Comparison of ENCODE assay signal across 17 cellular contexts in the genomic region with DNA sequence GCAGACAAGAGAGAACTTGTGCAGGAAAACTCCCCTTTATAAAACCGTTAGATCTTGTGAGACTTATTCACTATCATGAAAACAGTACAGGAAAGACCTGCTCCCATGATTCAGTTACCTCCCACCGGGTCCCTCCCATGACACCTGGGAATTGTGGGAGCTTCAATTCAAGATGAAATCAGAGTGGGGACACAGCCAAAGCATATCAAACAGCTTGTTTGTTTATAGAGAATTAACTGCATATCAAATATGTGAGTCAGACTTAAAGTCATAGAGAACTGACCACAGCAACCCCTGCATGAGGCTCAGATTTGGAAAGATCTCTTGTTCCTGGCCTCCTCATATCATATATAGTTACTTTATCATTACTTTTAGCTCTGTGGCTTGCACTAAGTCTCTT. TPM values are rescaled to one million over a fixed set of nuclear protein-coding genes. Genes with fewer than 3 reads are reported as not detected.
DNase-seq lines count a peak whose midpoint lies in the region; ATAC-seq, FAIRE-seq and TF ChIP-seq lines count a peak whose summit lies in the region.
"Had no signal": no experiment of that assay in that cellular context is flagged by ENCODE, and none has a peak within 500 bp of the region (broad histone marks: within the 10 kb centered on the region; RNA-seq: fewer than 3 reads in every experiment).

No MANE protein-coding gene starts in this region.

- ATAC-seq in A549 (no peak), GM21737 (IDR thresholded peaks at IDR 0.05; ENCODE audit: unreplicated experiment) (no peak)

- no peak overlapping the region for H3K27ac Mint-ChIP-seq in astrocyte (ENCODE audit: unreplicated experiment)
- H3K27ac Mint-ChIP-seq: naive B cell had no signal

- no peak overlapping the region for H3K9ac ChIP-seq in astrocyte (ENCODE audit: low read length)

- peaks cover 7% of the 10 kb centered on the region for H3K36me3 Mint-ChIP-seq in astrocyte (ENCODE audit: low read depth, unreplicated experiment)
- H3K36me3 Mint-ChIP-seq: naive B cell had no signal

- H3K4me1 Mint-ChIP-seq in astrocyte (ENCODE audit: low read depth, unreplicated experiment): peaks cover 27% of the 10 kb centered on the region
- H3K4me1 Mint-ChIP-seq: naive B cell had no signal

- no peak for FAIRE-seq in A549 (lab: Jason Lieb, UNC)
- no peak for FAIRE-seq in astrocyte (lab: Jason Lieb, UNC)
- FAIRE-seq: GM18507 had no signal

- CTCF ChIA-PET in A549 (lab: Yijun Ruan, JAX): interaction anchor here (1.2 kb wide), 1 partner anchor 108 kb away, joined by 3 read pairs; no protein-coding TSS in a partner anchor

- TF ChIP-seq CTCF in A549 (IDR thresholded peaks at IDR 0.05) (no peak), astrocyte (IDR thresholded peaks at IDR 0.05; ENCODE audit: insufficient read depth, low read depth, low read length) (no peak), foreskin fibroblast (IDR thresholded peaks at IDR 0.05; ENCODE audit: low read depth, low read length) (no peak)

- H3K36me3 ChIP-seq in astrocyte (ENCODE audit: insufficient read depth, low read length): no peaks in the 10 kb centered on the region
- H3K36me3 ChIP-seq: cardiac muscle cell had no signal

- no peak for TF ChIP-seq RAD21 in A549 (conservative IDR thresholded peaks at IDR 0.05 in 1 of 2, IDR thresholded peaks at IDR 0.05 in 1 of 2)

- no peaks in the 10 kb centered on the region for H3K79me2 ChIP-seq in astrocyte (ENCODE audit: insufficient read depth, low read length)

- WGBS in A549 (ENCODE audit: missing lambda C conversion rate): 10% methylated on average over 2 of the region's 2 CpGs

- H3K4me1 ChIP-seq in A549 (peaks cover 16% of the 10 kb centered on the region; the same call in 1 of the 3 replicates), astrocyte (ENCODE audit: insufficient read depth, low read length) (peaks cover 26% of the 10 kb centered on the region)

- no peaks in the 10 kb centered on the region for H3K27me3 ChIP-seq in astrocyte (ENCODE audit: insufficient read depth, low read length)
- H3K27me3 ChIP-seq: cardiac muscle cell, hepatocyte, testis had no signal

- POLR2A ChIA-PET in A549 (lab: Yijun Ruan, JAX): no interaction called here

- H4K20me1 ChIP-seq in astrocyte (ENCODE audit: insufficient read depth, low read length): no peaks in the 10 kb centered on the region

- no peak overlapping the region for H2AFZ ChIP-seq in astrocyte (ENCODE audit: low read depth, low read length)
- H2AFZ ChIP-seq: hepatocyte had no signal

- TF ChIP-seq POLR2A in A549 (IDR thresholded peaks at IDR 0.05; ENCODE audit: low read length): no peak

- no peak for DNase-seq in A549 (ENCODE audit: low read depth in 1 of 2, low spot score in 1 of 2)
- peak; percentile 24 for DNase-seq in HT-29 (ENCODE audit: low spot score)
- peak; percentile 65 for DNase-seq in astrocyte (ENCODE audit: low read depth)
- peak; percentile 56 to 82 for DNase-seq in foreskin fibroblast
- no peak for DNase-seq in NCI-H146 treated with DMSO at 0.1 percent for 48 hours (lab: John Stamatoyannopoulos, UW; ENCODE audit: unreplicated experiment)
- DNase-seq in NCI-H510A (lab: John Stamatoyannopoulos, UW): no peak
- no peak for DNase-seq in SIG-M5 (lab: John Stamatoyannopoulos, UW)
- DNase-seq: activated CD4-positive, CD25-positive, alpha-beta regulatory T cell; activated gamma-delta T cell treated with Interleukin-2 at 50 U/mL for 16 hours; naive B cell; NCI-H2029 treated with DMSO at 0.1 percent for 48 hours; NCI-H526; testis had no signal

- H3K9me3 Mint-ChIP-seq in astrocyte (ENCODE audit: unreplicated experiment): peaks cover 5% of the 10 kb centered on the region

- no peak for TF ChIP-seq EP300 in A549 (IDR thresholded peaks at IDR 0.05)

- H3K9me3 ChIP-seq in A549 (no peaks in the 10 kb centered on the region), astrocyte (ENCODE audit: insufficient read depth, low read depth, low read length) (no peaks in the 10 kb centered on the region)
- H3K9me3 ChIP-seq: testis had no signal

- H3K4me3 ChIP-seq in A549 (no peak overlapping the region), astrocyte (ENCODE audit: insufficient read depth, low read depth, low read length) (no peak overlapping the region), foreskin fibroblast (ENCODE audit: low read depth in 1 of 2, low read length in 2 of 2) (no peak overlapping the region)
- H3K4me3 ChIP-seq: cardiac muscle cell, hepatocyte, testis had no signal

- 0 out of 3 replicates have a peak overlapping the region, but pooled peaks have one; percentile 8 for H3K4me2 ChIP-seq in A549
- H3K4me2 ChIP-seq in astrocyte (ENCODE audit: low read length): no peak overlapping the region
- H3K4me2 ChIP-seq: hepatocyte had no signal

- no peak overlapping the region for H3K27ac ChIP-seq in A549
- no peak overlapping the region for H3K27ac ChIP-seq in astrocyte (ENCODE audit: low read depth, low read length)
- H3K27ac ChIP-seq: cardiac muscle cell, hepatocyte, testis had no signal

- H3K27me3 Mint-ChIP-seq in astrocyte (ENCODE audit: low read depth, unreplicated experiment): no peaks in the 10 kb centered on the region

- H3K4me3 Mint-ChIP-seq in astrocyte (ENCODE audit: unreplicated experiment): no peak overlapping the region
- H3K4me3 Mint-ChIP-seq: naive B cell had no signal

TF ChIP-seq in A549, 52 proteins besides CTCF, POLR2A, EP300 and RAD21:
- TF ChIP-seq HEYL (CRISPR knock-in tag; IDR thresholded peaks at IDR 0.05) (no peak), FOXS1 (CRISPR knock-in tag; IDR thresholded peaks at IDR 0.05) (no peak), ZSCAN20 (CRISPR knock-in tag; IDR thresholded peaks at IDR 0.05) (no peak), MYC (IDR thresholded peaks at IDR 0.05; ENCODE audit: borderline replicate concordance, low read length) (no peak), SREBF2 (IDR thresholded peaks at IDR 0.05) (no peak), ZNF302 (CRISPR knock-in tag; IDR thresholded peaks at IDR 0.05) (no peak), BHLHE40 (IDR thresholded peaks at IDR 0.05; ENCODE audit: low read depth, low read length) (no peak), MAFK (IDR thresholded peaks at IDR 0.05; ENCODE audit: partially characterized antibody) (no peak), MAZ (IDR thresholded peaks at IDR 0.05; ENCODE audit: borderline replicate concordance, low read depth, low read length) (no peak), CEBPB (IDR thresholded peaks at IDR 0.05) (no peak)
- TF ChIP-seq, protein P1, sequence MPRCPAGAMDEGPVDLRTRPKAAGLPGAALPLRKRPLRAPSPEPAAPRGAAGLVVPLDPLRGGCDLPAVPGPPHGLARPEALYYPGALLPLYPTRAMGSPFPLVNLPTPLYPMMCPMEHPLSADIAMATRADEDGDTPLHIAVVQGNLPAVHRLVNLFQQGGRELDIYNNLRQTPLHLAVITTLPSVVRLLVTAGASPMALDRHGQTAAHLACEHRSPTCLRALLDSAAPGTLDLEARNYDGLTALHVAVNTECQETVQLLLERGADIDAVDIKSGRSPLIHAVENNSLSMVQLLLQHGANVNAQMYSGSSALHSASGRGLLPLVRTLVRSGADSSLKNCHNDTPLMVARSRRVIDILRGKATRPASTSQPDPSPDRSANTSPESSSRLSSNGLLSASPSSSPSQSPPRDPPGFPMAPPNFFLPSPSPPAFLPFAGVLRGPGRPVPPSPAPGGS (IDR thresholded peaks at IDR 0.05): no peak
TF ChIP-seq in A549: peak in this region for 0.

RNA-seq across cellular contexts. Expression of gene HDAC2, which starts 29.1 kb away (rescaled TPM):
- 129 and 183 TPM in 2 replicates for polyA plus RNA-seq in A549 (2011; rRNA removed)
- polyA plus RNA-seq in A549 (2012; cell fraction: cytosol; rRNA removed): 52.9 and 53.3 TPM in 2 replicates
- 40.4 and 49.8 TPM in 2 replicates for polyA plus RNA-seq in A549 (2012; cell fraction: nucleus; rRNA removed)
- polyA plus RNA-seq in A549 (2017; fragmentation: RNase III; extraction: RNeasy Plus Mini Kit Qiagen cat#74134 plus additional on column Dnase treatment): 103 to 105 TPM (median 103 TPM) in 3 replicates
- polyA minus RNA-seq in A549 (2011; rRNA and poly(A)+ RNA removed): 65.2 and 77.5 TPM in 2 replicates
- 45.5 and 57.7 TPM in 2 replicates for total RNA-seq in HT-29 (2014; rRNA removed; shearing (Covaris generic))
- 173 and 179 TPM in 2 replicates for total RNA-seq in astrocyte

Comparison
In these comparisons a context has a peak if more than half of its experiments do, and no peak if none do; other contexts are left out.
1. DNase-seq: peak in HT-29 (single experiment), astrocyte (single experiment) and foreskin fibroblast (2 of 2); none in A549 (0 of 2), NCI-H146 treated with DMSO at 0.1 percent for 48 hours (single experiment), NCI-H510A (single experiment) and SIG-M5 (single experiment).